Comparison of ENCODE assay signal across 1 cellular context in genomic region chr1:214602764-214603657, GRCh38.
A peak's percentile ranks its signal among the peaks of the same experiment; 100 is the strongest.
TF ChIP-seq lines count a peak whose summit lies in the region.

CENPF (plus strand) TSS chr1:214603195; CDS start chr1:214613755, 10,560 bp downstream.

TF ChIP-seq in K562, 482 proteins besides CTCF, POLR2A, EP300 and RAD21 (continued from another document):
- peak; percentile 63 for TF ChIP-seq TCF7L2 (IDR thresholded peaks at IDR 0.05; ENCODE audit: low read depth, low read length)
- TF ChIP-seq MBD2 (IDR thresholded peaks at IDR 0.05; ENCODE audit: borderline replicate concordance, low read depth), result peak; percentile 96
- TF ChIP-seq CBFA2T2 (conservative IDR thresholded peaks at IDR 0.05), result peak; percentile 62
- TF ChIP-seq E2F3 (CRISPR knock-in tag; IDR thresholded peaks at IDR 0.05), result peak; percentile 87; the same call in 1 of the 2 replicates
- TF ChIP-seq ETV1 (tag; conservative IDR thresholded peaks at IDR 0.05; ENCODE audit: low read depth), result peak; percentile 64
- TF ChIP-seq ZNF740 (CRISPR knock-in tag; IDR thresholded peaks at IDR 0.05), result peak; percentile 95
- TF ChIP-seq ZNF740 (tag; IDR thresholded peaks at IDR 0.05), result peak in 1 of 2 experiments; percentile 84; a peak in 2 of 4 replicates
- peak; percentile 48; the same call in 1 of the 2 replicates for TF ChIP-seq RB1 (IDR thresholded peaks at IDR 0.05; ENCODE audit: low read depth)
- peak; percentile 72 for TF ChIP-seq CBFA2T3 (IDR thresholded peaks at IDR 0.05)
- TF ChIP-seq NFYB (IDR thresholded peaks at IDR 0.05; ENCODE audit: extremely low read depth, insufficient read length), result peak; percentile 95
- TF ChIP-seq ELF1 (tag; IDR thresholded peaks at IDR 0.05), result peak; percentile 90
- TF ChIP-seq MLLT1 (IDR thresholded peaks at IDR 0.05), result peak in 1 of 2 experiments; percentile 94; a peak in 2 of 4 replicates
- 0 out of 2 replicates have a peak, but pooled peaks have one; percentile 56 for TF ChIP-seq ETV5 (CRISPR knock-in tag; IDR thresholded peaks at IDR 0.05; ENCODE audit: low read depth)
- peak; percentile 74; the same call in 1 of the 2 replicates for TF ChIP-seq ESRRA (IDR thresholded peaks at IDR 0.05; ENCODE audit: borderline replicate concordance, low read depth)
- TF ChIP-seq L3MBTL2 (IDR thresholded peaks at IDR 0.05), result peak; percentile 97
- TF ChIP-seq CBX2 (IDR thresholded peaks at IDR 0.05; ENCODE audit: insufficient read depth, low read length, poor library complexity, severe bottlenecking), result no peak
- TF ChIP-seq HDAC2 (IDR thresholded peaks at IDR 0.05), result peak; percentile 62; the same call in 1 of the 2 replicates
- peak; percentile 96 for TF ChIP-seq ASH1L (IDR thresholded peaks at IDR 0.05; ENCODE audit: borderline replicate concordance, low read depth, partially characterized antibody)
- TF ChIP-seq PHB2 (IDR thresholded peaks at IDR 0.05; ENCODE audit: low read depth), result no peak
- peak; percentile 41 for TF ChIP-seq SMARCA4 (IDR thresholded peaks at IDR 0.05)
- peak; percentile 11 for TF ChIP-seq RBM39 (optimal IDR thresholded peaks at IDR 0.05; ENCODE audit: low read depth, low read length)
- TF ChIP-seq MNT (conservative IDR thresholded peaks at IDR 0.05), result peak; percentile 100
